Comparison of ENCODE assay signal across 15 cellular contexts in the genomic region with DNA sequence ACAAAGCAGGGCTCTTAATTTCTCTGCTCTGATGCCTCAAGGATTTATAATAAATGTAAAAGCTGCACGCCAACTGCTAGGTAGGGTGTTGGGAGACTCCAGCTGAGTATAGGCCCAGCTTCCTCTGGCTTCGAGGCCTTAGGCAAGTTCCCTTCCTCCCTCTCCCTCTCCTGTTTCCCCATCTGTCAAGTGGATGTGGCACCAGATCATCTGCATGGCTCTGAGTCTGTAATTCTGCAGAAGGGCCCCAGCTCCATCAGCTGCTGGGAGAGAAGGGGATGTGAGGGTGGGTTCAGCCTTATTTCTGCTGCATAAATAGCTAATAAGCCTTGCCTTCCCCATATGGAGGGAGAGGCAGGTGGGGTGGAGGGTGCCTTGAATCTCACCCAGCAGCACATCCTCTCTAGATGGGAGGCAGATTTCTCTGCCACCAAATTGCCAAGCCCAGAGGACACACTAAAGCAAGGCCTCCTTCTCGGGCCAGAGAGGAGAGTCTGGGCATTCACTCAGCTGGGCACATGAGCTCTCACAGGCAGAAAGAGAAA. TPM values are rescaled to one million over a fixed set of nuclear protein-coding genes. Genes with fewer than 3 reads are reported as not detected.
A peak's percentile ranks its signal among the peaks of the same experiment; 100 is the strongest.
DNase-seq lines count a peak whose midpoint lies in the region; ATAC-seq lines count a peak whose summit lies in the region.
"Had no signal": no experiment of that assay in that cellular context is flagged by ENCODE, and none has a peak within 500 bp of the region (broad histone marks: within the 10 kb centered on the region; RNA-seq: fewer than 3 reads in every experiment).

No MANE protein-coding gene starts in this region.

- peak overlapping the region; percentile 32 for H3K27ac Mint-ChIP-seq in T-helper 17 cell

- DNase-seq in NCI-H2171 treated with DMSO at 0.1 percent for 48 hours (lab: John Stamatoyannopoulos, UW), result peak; percentile 70
- no peak for DNase-seq in NCI-H2171 (lab: John Stamatoyannopoulos, UW)
- no peak for DNase-seq in T-helper 17 cell
- DNase-seq in islet precursor cell, result peak; percentile 37
- no peak for DNase-seq in substantia nigra (lab: John Stamatoyannopoulos, UW)
- no peak for DNase-seq in mesendoderm
- no peak for DNase-seq in cerebellar cortex (ENCODE audit: low spot score)
- DNase-seq in 8988T, result no peak
- DNase-seq: KBM-7; NCI-H1105; NCI-H187 treated with DMSO at 0.1 percent for 48 hours; NK-92 treated with Interleukin-12 subunit alpha and Interleukin-12 subunit beta, amount 100 ng/mL, for 24 hours; PC-3 had no signal

- H3K4me3 ChIP-seq in mesendoderm (ENCODE audit: low read length), result no peak overlapping the region
- H3K4me3 ChIP-seq: BLaER1 had no signal

- H3K4me1 ChIP-seq in mesendoderm (ENCODE audit: control insufficient read depth, low read depth, low read length), result peaks cover 5% of the 10 kb centered on the region

- H2AK5ac ChIP-seq in mesendoderm (ENCODE audit: low read length), result no peak overlapping the region

- H3K4me3 Mint-ChIP-seq in T-helper 17 cell, result no peak overlapping the region

- H3K56ac ChIP-seq in mesendoderm (ENCODE audit: low read length), result no peak overlapping the region

- peaks cover 5% of the 10 kb centered on the region for H3K27me3 Mint-ChIP-seq in T-helper 17 cell

- H3K4me2 ChIP-seq in mesendoderm (ENCODE audit: low read length), result no peak overlapping the region
- H3K4me2 ChIP-seq: BLaER1 had no signal

- no peak overlapping the region for H2BK15ac ChIP-seq in mesendoderm (replicated peaks; ENCODE audit: low read depth)

- H3K36me3 Mint-ChIP-seq in T-helper 17 cell (ENCODE audit: low read depth), result peaks cover 3% of the 10 kb centered on the region

- no peaks in the 10 kb centered on the region for H3K79me1 ChIP-seq in mesendoderm (ENCODE audit: low read length)

- H4K5ac ChIP-seq in mesendoderm (ENCODE audit: low read length), result no peak overlapping the region

- no peak overlapping the region for H3K23ac ChIP-seq in mesendoderm (ENCODE audit: low read length)

- H3K9ac ChIP-seq in mesendoderm (ENCODE audit: low read length), result no peak overlapping the region
- H3K9ac ChIP-seq: BLaER1 had no signal

- H4K8ac ChIP-seq in mesendoderm (ENCODE audit: low read depth, low read length), result no peak overlapping the region

- no peak overlapping the region for H2BK120ac ChIP-seq in mesendoderm (ENCODE audit: low read depth, low read length)

- H3K9me3 ChIP-seq in T-helper 17 cell (ENCODE audit: control insufficient read depth, low read length, poor library complexity, severe bottlenecking), result no peaks in the 10 kb centered on the region
- H3K9me3 ChIP-seq: BLaER1 had no signal

- no peak overlapping the region for H2BK5ac ChIP-seq in mesendoderm (ENCODE audit: low read length)

- H3K27ac ChIP-seq in substantia nigra (ENCODE audit: low read depth, low read length, poor library complexity, severe bottlenecking), result peak overlapping the region; percentile 38
- no peak overlapping the region for H3K27ac ChIP-seq in mesendoderm (ENCODE audit: low read depth, low read length)
- H3K27ac ChIP-seq: 22Rv1, BLaER1 had no signal

- no peaks in the 10 kb centered on the region for H3K79me2 ChIP-seq in mesendoderm (ENCODE audit: control insufficient read depth, insufficient read depth, low read length)

- H3K36me3 ChIP-seq in mesendoderm (ENCODE audit: control insufficient read depth, insufficient read depth, low read length), result no peaks in the 10 kb centered on the region

- H3K18ac ChIP-seq in mesendoderm (ENCODE audit: low read length), result no peak overlapping the region

- no CpG with 5 or more reads among the region's 3 CpGs for WGBS in mesendoderm (ENCODE audit: extremely low coverage, insufficient coverage, low lambda C conversion rate)

- H3K27me3 ChIP-seq in mesendoderm (ENCODE audit: insufficient read depth, low read length, poor library complexity), result no peaks in the 10 kb centered on the region
- H3K27me3 ChIP-seq: BLaER1 had no signal

- peaks cover 41% of the 10 kb centered on the region for H3K4me1 Mint-ChIP-seq in T-helper 17 cell

- no peak overlapping the region for H3K4ac ChIP-seq in mesendoderm (ENCODE audit: low read depth, low read length)

- no peak for ATAC-seq in T-helper 17 cell
- ATAC-seq: PC-3 had no signal

RNA-seq across cellular contexts. Expression of a gene that starts 3.8 kb away (rescaled TPM):
- 10 to 100 TPM; 29.4 to 32.7 TPM for total RNA-seq in T-helper 17 cell
- polyA plus RNA-seq in mesendoderm (2013, experiment 1 of 2), result 3.0 TPM
- 3.0 TPM for polyA plus RNA-seq in mesendoderm (2013, experiment 2 of 2)

Comparison
In these comparisons a context has a peak if more than half of its experiments do, and no peak if none do; other contexts are left out.
1. DNase-seq: peak in NCI-H2171 treated with DMSO at 0.1 percent for 48 hours (single experiment) and islet precursor cell (single experiment); none in NCI-H2171 (single experiment), T-helper 17 cell (0 of 3), substantia nigra (0 of 49), mesendoderm (single experiment), cerebellar cortex (single experiment) and 8988T (single experiment).